13 cellular contexts compared by ENCODE assay signal in the genomic region with DNA sequence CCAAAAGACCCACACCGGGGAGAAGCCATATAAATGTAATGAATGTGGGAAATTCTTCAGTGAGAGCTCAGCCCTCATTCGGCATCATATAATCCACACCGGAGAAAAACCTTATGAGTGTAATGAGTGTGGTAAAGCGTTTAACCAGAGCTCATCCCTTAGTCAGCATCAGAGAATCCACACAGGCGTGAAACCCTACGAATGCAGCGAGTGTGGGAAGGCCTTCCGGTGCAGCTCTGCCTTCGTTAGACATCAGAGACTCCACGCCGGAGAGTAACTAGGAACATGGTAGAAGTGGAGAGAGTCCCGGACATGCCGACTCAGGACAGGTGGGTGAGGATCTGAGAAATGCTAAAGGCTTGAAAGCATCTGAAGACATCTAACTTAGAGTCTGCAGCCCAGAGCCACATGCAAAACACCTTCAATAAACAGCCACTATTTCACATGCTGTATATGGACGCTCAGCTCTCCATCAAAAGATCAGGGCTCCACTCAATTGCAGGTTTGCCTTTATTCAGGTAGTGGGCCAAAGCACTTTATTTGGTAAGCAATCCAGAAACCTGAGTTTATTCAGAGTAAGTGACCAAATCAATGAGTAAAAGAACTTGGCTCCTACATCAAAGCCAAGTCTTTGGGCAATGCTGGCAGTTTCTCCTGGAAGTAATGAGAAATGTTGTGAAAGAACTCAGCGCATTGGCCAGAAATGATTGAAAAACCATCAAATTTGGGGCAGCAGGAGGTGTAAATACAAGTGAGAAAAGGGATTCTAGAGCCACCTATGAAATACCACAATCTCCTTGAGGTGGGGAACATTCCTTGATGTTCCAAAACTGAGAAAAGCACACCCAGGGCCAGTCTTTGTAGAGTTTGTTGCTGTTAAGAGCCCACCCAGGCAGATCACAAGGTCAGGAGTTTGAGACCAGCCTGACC. TPM values are rescaled to one million over a fixed set of nuclear protein-coding genes. Genes with fewer than 3 reads are reported as not detected.
DNase-seq lines count a peak whose midpoint lies in the region; ATAC-seq, FAIRE-seq and TF ChIP-seq lines count a peak whose summit lies in the region.
"Had no signal": no experiment of that assay in that cellular context is flagged by ENCODE, and none has a peak within 500 bp of the region (broad histone marks: within the 10 kb centered on the region; RNA-seq: fewer than 3 reads in every experiment).

No MANE protein-coding gene starts in this region.

- no peak for TF ChIP-seq POLR2A in body of pancreas (IDR thresholded peaks at IDR 0.05)

- DNase-seq in activated CD4-positive, alpha-beta T cell treated with anti-CD3 and anti-CD28 coated beads for 48 hours, result peak; percentile 22
- no peak for DNase-seq in activated CD4-positive, alpha-beta T cell treated with anti-CD3 and anti-CD28 coated beads for 4 hours
- peak; percentile 53 for DNase-seq in MV-4-11 (lab: John Stamatoyannopoulos, UW)
- no peak for DNase-seq in body of pancreas
- DNase-seq in psoas muscle, result no peak
- DNase-seq in small intestine, result no peak
- DNase-seq: BE2C, head of caudate nucleus, NCI-H1930 had no signal

- FAIRE-seq in small intestine (lab: Jason Lieb, UNC), result no peak

- no peak for TF ChIP-seq CTCF in body of pancreas (IDR thresholded peaks at IDR 0.05)
- no peak for TF ChIP-seq CTCF in psoas muscle (IDR thresholded peaks at IDR 0.05)

- H3K4me3 ChIP-seq in body of pancreas (no peak overlapping the region), psoas muscle (no peak overlapping the region), small intestine (ENCODE audit: low read depth in 1 of 2, low read length in 2 of 2) (no peak overlapping the region)
- H3K4me3 ChIP-seq: ascending aorta had no signal

- intact Hi-C loops in body of pancreas (cut with DNase I) (no loop called here), psoas muscle (cut with DNase I) (no loop called here)

- ATAC-seq in body of pancreas (peak; percentile 45), psoas muscle (peak in 1 of 4 donors; percentile 1), GM21526 (IDR thresholded peaks at IDR 0.05; ENCODE audit: low FRiP score, unreplicated experiment) (no peak), GM18873 (IDR thresholded peaks at IDR 0.05; ENCODE audit: low FRiP score, unreplicated experiment) (no peak)

- H3K27me3 ChIP-seq in body of pancreas (no peaks in the 10 kb centered on the region), psoas muscle (ENCODE audit: insufficient read depth in 3 of 3, low read length in 2 of 3) (no peaks in the 10 kb centered on the region), small intestine (ENCODE audit: control insufficient read depth in 2 of 2, insufficient read depth in 2 of 2, low read length in 2 of 2) (no peaks in the 10 kb centered on the region)
- H3K27me3 ChIP-seq: ascending aorta, BE2C, neutrophil had no signal

- WGBS in body of pancreas, 2 donors, result 88 to 90% methylated on average over 15 of the region's 15 CpGs
- whole genome bisulfite sequencing in psoas muscle, 3 donors, result 91 to 94% (median 94%) methylated on average over 15 of the region's 15 CpGs
- 92 to 94% (median 93%) methylated on average over 15 of the region's 15 CpGs for WGBS in small intestine, 3 donors

- no peaks in the 10 kb centered on the region for H3K9me3 ChIP-seq in body of pancreas
- H3K9me3 ChIP-seq in psoas muscle, result peaks cover 3% of the 10 kb centered on the region
- no peaks in the 10 kb centered on the region for H3K9me3 ChIP-seq in small intestine (ENCODE audit: control insufficient read depth, low read depth)
- H3K9me3 ChIP-seq: ascending aorta, neutrophil had no signal

- peaks cover 10 to 26% of the 10 kb centered on the region in 2 donors for H3K36me3 ChIP-seq in body of pancreas (replicated peaks in 1 of 2; ENCODE audit: insufficient read depth in 1 of 2, low read depth in 2 of 2)
- H3K36me3 ChIP-seq in psoas muscle (ENCODE audit: insufficient read depth in 1 of 2, low read depth in 1 of 2), result peaks cover 5 to 100% of the 10 kb centered on the region in 2 donors
- H3K36me3 ChIP-seq in small intestine (ENCODE audit: control insufficient read depth in 2 of 2, insufficient read depth in 2 of 2, low read length in 2 of 2), result peaks cover 16 to 28% of the 10 kb centered on the region in 2 donors

- H3K27ac ChIP-seq in body of pancreas, result peak overlapping the region in 1 of 4 donors; percentile 34
- peak overlapping the region; percentile 69 for H3K27ac ChIP-seq in psoas muscle
- no peak overlapping the region for H3K27ac ChIP-seq in small intestine (ENCODE audit: low read depth in 1 of 2, low read length in 1 of 2)
- H3K27ac ChIP-seq: neutrophil had no signal

- H3K4me1 ChIP-seq in body of pancreas (peaks cover 29% of the 10 kb centered on the region), psoas muscle (peaks cover 22% of the 10 kb centered on the region), small intestine (ENCODE audit: control insufficient read depth in 2 of 2, insufficient read depth in 1 of 2, low read depth in 1 of 2, low read length in 1 of 2) (peaks cover 3 to 7% of the 10 kb centered on the region in 2 donors)
- H3K4me1 ChIP-seq: BE2C had no signal

RNA-seq across cellular contexts. Expression of a gene that starts 6.0 kb away (rescaled TPM):
- total RNA-seq in body of pancreas (1,000 to 10,000 TPM in 1 of 2 donors, 100 to 1,000 TPM in 1; 994 to 1,261 TPM), psoas muscle (1,000 to 10,000 TPM in 1 of 4 donors, 100 to 1,000 TPM in 3; 748 to 1,111 (median 831) TPM)
- polyA plus RNA-seq in psoas muscle (1,000 to 10,000 TPM; 1,171 to 2,317 (median 1,895) TPM), small intestine (1,000 to 10,000 TPM; 2,018 to 3,950 (median 3,161) TPM)

RNA-seq across cellular contexts. Expression of a gene that starts 6.1 kb away (rescaled TPM):
- 10 to 100 TPM in 1 of 2 donors, 1 to 10 TPM in 1; 9.6 to 26.0 TPM for total RNA-seq in body of pancreas
- 10 to 100 TPM in 3 of 4 donors, 1 to 10 TPM in 1; 8.3 to 17.7 (median 13.8) TPM for total RNA-seq in psoas muscle
- polyA plus RNA-seq in psoas muscle, result 10 to 100 TPM; 11.1 to 17.1 (median 11.6) TPM
- polyA plus RNA-seq in small intestine, result 10 to 100 TPM; 12.8 to 22.8 (median 22.4) TPM

RNA-seq across cellular contexts. Expression of a gene that starts 21.0 kb away (rescaled TPM):
- total RNA-seq in body of pancreas (10 to 100 TPM in 1 of 2 donors, 1 to 10 TPM in 1; 4.7 to 11.5 TPM), psoas muscle (10 to 100 TPM in 2 of 4 donors, 1 to 10 TPM in 2; 4.4 to 10.7 (median 9.1) TPM)
- polyA plus RNA-seq in psoas muscle (1 to 10 TPM; 2.7 to 6.0 (median 2.8) TPM), small intestine (1 to 10 TPM; 2.4 to 4.1 (median 2.5) TPM)

RNA-seq across cellular contexts. Expression of a gene that starts 48.2 kb away (rescaled TPM):
- 10 to 100 TPM; 10.9 to 18.2 TPM for total RNA-seq in body of pancreas
- total RNA-seq in psoas muscle, result 10 to 100 TPM; 15.8 to 18.7 (median 16.3) TPM
- polyA plus RNA-seq in psoas muscle, result 10 to 100 TPM; 13.2 to 20.3 (median 19.0) TPM
- 10 to 100 TPM; 17.2 to 21.4 (median 20.0) TPM for polyA plus RNA-seq in small intestine

Comparison
In these comparisons a context has a peak if more than half of its experiments do, and no peak if none do; other contexts are left out.
1. DNase-seq: peak in activated CD4-positive, alpha-beta T cell treated with anti-CD3 and anti-CD28 coated beads for 48 hours (single experiment) and MV-4-11 (single experiment); none in activated CD4-positive, alpha-beta T cell treated with anti-CD3 and anti-CD28 coated beads for 4 hours (0 of 2), body of pancreas (0 of 4), psoas muscle (0 of 2) and small intestine (single experiment).